1 cellular context compared by ENCODE assay signal in genomic region chr13:112510002-112510780, GRCh38.
TF ChIP-seq lines count a peak whose summit lies in the region.

No MANE protein-coding gene starts in this region.

TF ChIP-seq in H1, 55 proteins besides CTCF, POLR2A, EP300 and RAD21 (continued from another document):
- peak; percentile 67 for TF ChIP-seq CHD7 (IDR thresholded peaks at IDR 0.05; ENCODE audit: insufficient replicate concordance, low read length)
- TF ChIP-seq TAF7 (optimal IDR thresholded peaks at IDR 0.05; ENCODE audit: borderline replicate concordance, low read depth, low read length): no peak
- no peak for TF ChIP-seq TCF12 (IDR thresholded peaks at IDR 0.05; ENCODE audit: low read depth, low read length)
- no peak for TF ChIP-seq GABPA (IDR thresholded peaks at IDR 0.05; ENCODE audit: borderline replicate concordance, insufficient read depth, low read length)
- TF ChIP-seq SP4 (IDR thresholded peaks at IDR 0.05; ENCODE audit: low read length): no peak
- TF ChIP-seq YY1 (IDR thresholded peaks at IDR 0.05; ENCODE audit: low read depth, low read length): no peak
- TF ChIP-seq CTBP2 (IDR thresholded peaks at IDR 0.05; ENCODE audit: borderline replicate concordance, insufficient read depth, insufficient read length, low read length): no peak
- TF ChIP-seq SRF (IDR thresholded peaks at IDR 0.05; ENCODE audit: low read depth, low read length): no peak
